Comparison of ENCODE assay signal across 10 cellular contexts in the genomic region with DNA sequence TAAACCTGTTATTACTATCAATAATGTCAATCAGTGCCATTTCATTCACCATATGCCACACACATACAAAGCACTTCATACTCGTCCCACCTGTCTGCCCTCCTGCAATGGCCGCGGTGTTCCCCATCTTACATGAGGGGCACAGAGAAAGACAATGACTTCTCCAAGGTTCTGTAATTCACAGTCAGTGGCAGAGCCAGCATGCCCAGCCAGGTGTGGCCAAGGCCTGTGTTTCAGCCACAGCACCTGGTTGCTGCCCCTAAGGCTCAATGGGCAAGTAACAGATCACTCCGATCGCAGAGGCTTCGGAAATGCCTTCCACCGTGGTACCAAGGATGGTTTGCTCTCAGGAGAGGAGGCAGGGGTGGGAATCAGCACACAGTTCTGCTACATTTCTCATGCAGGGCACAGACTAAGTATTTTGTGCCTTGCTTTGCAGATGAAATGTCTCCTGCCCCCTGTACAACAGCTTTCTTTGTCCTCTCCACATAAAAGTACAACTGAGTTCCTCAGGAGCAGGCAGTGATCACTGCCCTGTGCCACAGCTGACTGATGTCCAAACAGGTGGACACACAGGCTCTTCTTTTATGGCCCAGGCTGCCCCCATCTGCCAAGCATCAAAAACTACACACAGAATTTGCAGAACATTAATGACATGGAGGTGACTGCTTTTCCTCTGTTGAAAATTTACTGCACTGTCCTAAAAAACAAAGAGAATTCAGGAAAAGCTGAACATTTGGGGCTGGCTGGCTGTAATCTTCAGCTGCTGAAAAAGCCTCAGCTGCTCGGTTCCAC. TPM values are rescaled to one million over a fixed set of nuclear protein-coding genes. Genes with fewer than 3 reads are reported as not detected.
A peak's percentile ranks its signal among the peaks of the same experiment; 100 is the strongest.
DNase-seq lines count a peak whose midpoint lies in the region; ATAC-seq, FAIRE-seq and TF ChIP-seq lines count a peak whose summit lies in the region.
"Had no signal": no experiment of that assay in that cellular context is flagged by ENCODE, and none has a peak within 500 bp of the region (broad histone marks: within the 10 kb centered on the region; RNA-seq: fewer than 3 reads in every experiment).

No MANE protein-coding gene starts in this region.

- H3K4me1 ChIP-seq in neutrophil (ENCODE audit: control insufficient read depth in 1 of 2, insufficient read depth in 1 of 2, low read depth in 1 of 2, low read length in 1 of 2) = peaks cover 0 to 20% of the 10 kb centered on the region in 2 experiments

- ATAC-seq in SK-N-SH treated with all-trans-retinoic acid at 6 μM for 48 hours (peak; percentile 72), HG02981 (IDR thresholded peaks at IDR 0.05; ENCODE audit: unreplicated experiment) (no peak)

- H3K9me3 ChIP-seq in neutrophil = no peaks in the 10 kb centered on the region

- no peaks in the 10 kb centered on the region for H3K9me3 Mint-ChIP-seq in activated CD4-positive, alpha-beta memory T cell treated with anti-CD3 and anti-CD28 coated beads for 36 hours

- H3K27me3 ChIP-seq in neutrophil = no peaks in the 10 kb centered on the region

- intact Hi-C loops in activated CD4-positive, alpha-beta memory T cell treated with anti-CD3 and anti-CD28 coated beads for 36 hours (cut with micrococcal nuclease) = no loop called here

- POLR2A ChIA-PET in activated CD4-positive, alpha-beta memory T cell treated with anti-CD3 and anti-CD28 coated beads for 36 hours (lab: Charles Lee) = no interaction called here

- H3K36me3 Mint-ChIP-seq in activated CD4-positive, alpha-beta memory T cell treated with anti-CD3 and anti-CD28 coated beads for 36 hours = peaks cover 3% of the 10 kb centered on the region

- peaks cover 35% of the 10 kb centered on the region for H3K4me1 Mint-ChIP-seq in activated CD4-positive, alpha-beta memory T cell treated with anti-CD3 and anti-CD28 coated beads for 36 hours (ENCODE audit: low read depth)

- CTCF ChIA-PET in activated CD4-positive, alpha-beta memory T cell treated with anti-CD3 and anti-CD28 coated beads for 36 hours (lab: Charles Lee) = no interaction called here

- H3K36me3 ChIP-seq in neutrophil = no peaks in the 10 kb centered on the region

- H3K27ac ChIP-seq in neutrophil = peak overlapping the region; percentile 48

- TF ChIP-seq CTCF in fibroblast of mammary gland (conservative IDR thresholded peaks at IDR 0.05; ENCODE audit: control insufficient read depth, insufficient read depth, low read depth, low read length) (peak; percentile 22), neutrophil (IDR thresholded peaks at IDR 0.05) (no peak)

- TF ChIP-seq POLR2A in H54 (IDR thresholded peaks at IDR 0.05; ENCODE audit: low read depth, low read length) = no peak

- peak; percentile 41 for DNase-seq in EL
- peak; percentile 45 for DNase-seq in fibroblast of mammary gland (ENCODE audit: low read depth)
- DNase-seq in activated CD4-positive, alpha-beta memory T cell treated with anti-CD3 and anti-CD28 coated beads for 36 hours = no peak
- DNase-seq in activated T-cell treated with anti-CD3 and anti-CD28 coated beads, Interleukin-2, amount 50 U/mL, for 1 hour = no peak
- DNase-seq in H54 (ENCODE audit: insufficient read length, low spot score) = no peak
- DNase-seq: activated CD4-positive, alpha-beta T cell treated with anti-CD3 and anti-CD28 coated beads, Interleukin-2, amount 50 U/mL, for 1 hour had no signal

- H3K27ac Mint-ChIP-seq in activated CD4-positive, alpha-beta memory T cell treated with anti-CD3 and anti-CD28 coated beads for 36 hours = no peak overlapping the region

- H3K27me3 Mint-ChIP-seq in activated CD4-positive, alpha-beta memory T cell treated with anti-CD3 and anti-CD28 coated beads for 36 hours = no peaks in the 10 kb centered on the region

- H3K4me3 ChIP-seq in fibroblast of mammary gland (ENCODE audit: control insufficient read depth, low read depth, low read length) = no peak overlapping the region
- no peak overlapping the region for H3K4me3 ChIP-seq in neutrophil (ENCODE audit: low read depth in 1 of 2, low read length in 1 of 2)

- no peak overlapping the region for H3K4me3 Mint-ChIP-seq in activated CD4-positive, alpha-beta memory T cell treated with anti-CD3 and anti-CD28 coated beads for 36 hours

- FAIRE-seq in H54 (lab: Jason Lieb, UNC) = no peak
- FAIRE-seq: HTR-8/SVneo had no signal

TF ChIP-seq in SK-N-SH treated with all-trans-retinoic acid at 6 μM for 48 hours, 23 proteins besides CTCF, POLR2A, EP300 and RAD21:
- TF ChIP-seq ZC3H10 (CRISPR knock-in tag; IDR thresholded peaks at IDR 0.05) (no peak), PPARA (CRISPR knock-in tag; IDR thresholded peaks at IDR 0.05; ENCODE audit: borderline replicate concordance) (no peak)
- TF ChIP-seq, protein P1, sequence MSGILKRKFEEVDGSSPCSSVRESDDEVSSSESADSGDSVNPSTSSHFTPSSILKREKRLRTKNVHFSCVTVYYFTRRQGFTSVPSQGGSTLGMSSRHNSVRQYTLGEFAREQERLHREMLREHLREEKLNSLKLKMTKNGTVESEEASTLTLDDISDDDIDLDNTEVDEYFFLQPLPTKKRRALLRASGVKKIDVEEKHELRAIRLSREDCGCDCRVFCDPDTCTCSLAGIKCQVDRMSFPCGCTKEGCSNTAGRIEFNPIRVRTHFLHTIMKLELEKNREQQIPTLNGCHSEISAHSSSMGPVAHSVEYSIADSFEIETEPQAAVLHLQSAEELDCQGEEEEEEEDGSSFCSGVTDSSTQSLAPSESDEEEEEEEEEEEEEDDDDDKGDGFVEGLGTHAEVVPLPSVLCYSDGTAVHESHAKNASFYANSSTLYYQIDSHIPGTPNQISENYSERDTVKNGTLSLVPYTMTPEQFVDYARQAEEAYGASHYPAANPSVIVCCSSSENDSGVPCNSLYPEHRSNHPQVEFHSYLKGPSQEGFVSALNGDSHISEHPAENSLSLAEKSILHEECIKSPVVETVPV (CRISPR knock-in tag; IDR thresholded peaks at IDR 0.05) = no peak

RNA-seq across cellular contexts. Expression of a gene that starts 10.8 kb away (rescaled TPM):
- total RNA-seq in activated CD4-positive, alpha-beta memory T cell treated with anti-CD3 and anti-CD28 coated beads for 36 hours = 10 to 100 TPM; 37.7 to 38.4 TPM

Comparison
In these comparisons a context has a peak if more than half of its experiments do, and no peak if none do; other contexts are left out.
1. DNase-seq: peak in EL (single experiment) and fibroblast of mammary gland (single experiment); none in activated CD4-positive, alpha-beta memory T cell treated with anti-CD3 and anti-CD28 coated beads for 36 hours (single experiment), activated T-cell treated with anti-CD3 and anti-CD28 coated beads, Interleukin-2, amount 50 U/mL, for 1 hour (single experiment) and H54 (single experiment).